9 cellular contexts compared by ENCODE assay signal in the genomic region with DNA sequence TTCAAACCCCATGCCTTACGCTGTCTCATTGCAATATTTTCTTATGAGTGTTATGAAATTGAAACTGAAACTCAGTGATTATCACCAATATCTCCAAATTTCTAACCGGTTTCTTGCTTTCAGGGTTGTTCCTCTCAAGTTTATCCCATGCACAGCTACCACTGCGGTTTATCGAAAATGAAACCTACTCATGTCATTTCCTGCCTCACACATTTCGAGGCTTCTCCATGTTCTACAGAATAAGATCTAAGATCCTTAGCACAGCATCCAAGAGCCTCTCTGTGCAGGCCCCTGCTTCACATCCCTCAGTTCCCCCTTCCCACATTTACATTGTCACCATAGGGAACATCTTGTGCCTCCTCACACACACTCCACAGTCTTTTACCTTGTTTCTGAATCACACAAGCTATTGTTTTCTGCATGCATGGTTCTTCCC. TPM values are rescaled to one million over a fixed set of nuclear protein-coding genes. Genes with fewer than 3 reads are reported as not detected.
DNase-seq lines count a peak whose midpoint lies in the region; ATAC-seq lines count a peak whose summit lies in the region.
"Had no signal": no experiment of that assay in that cellular context is flagged by ENCODE, and none has a peak within 500 bp of the region (broad histone marks: within the 10 kb centered on the region; RNA-seq: fewer than 3 reads in every experiment).

No MANE protein-coding gene starts in this region.

- H3K9me3 Mint-ChIP-seq in activated naive CD4-positive, alpha-beta T cell treated with anti-CD3 and anti-CD28 coated beads, Interleukin-2, amount 10 ng/mL, durations not matched to agents 7 days and 5 days = peaks cover 14% of the 10 kb centered on the region

- no peak overlapping the region for H3K9ac ChIP-seq in neuronal stem cell (ENCODE audit: low read depth, low read length, poor library complexity)

- peaks cover 38% of the 10 kb centered on the region for H3K4me1 Mint-ChIP-seq in activated naive CD4-positive, alpha-beta T cell treated with anti-CD3 and anti-CD28 coated beads, Interleukin-2, amount 10 ng/mL, durations not matched to agents 7 days and 5 days

- no peak overlapping the region for H3K14ac ChIP-seq in neuronal stem cell (ENCODE audit: low read length)

- no peak overlapping the region for H3K27ac ChIP-seq in neuronal stem cell (replicated peaks; ENCODE audit: low read length)
- H3K27ac ChIP-seq: epithelial cell of prostate had no signal

- H4K8ac ChIP-seq in neuronal stem cell (ENCODE audit: low read depth, low read length) = no peak overlapping the region

- peak overlapping the region; percentile 90 for H3K27ac Mint-ChIP-seq in activated naive CD4-positive, alpha-beta T cell treated with anti-CD3 and anti-CD28 coated beads, Interleukin-2, amount 10 ng/mL, durations not matched to agents 7 days and 5 days

- H3K79me1 ChIP-seq in neuronal stem cell (ENCODE audit: low read depth, low read length) = no peaks in the 10 kb centered on the region

- no peaks in the 10 kb centered on the region for H3K27me3 Mint-ChIP-seq in activated naive CD4-positive, alpha-beta T cell treated with anti-CD3 and anti-CD28 coated beads, Interleukin-2, amount 10 ng/mL, durations not matched to agents 7 days and 5 days

- peaks cover 11% of the 10 kb centered on the region for H3K36me3 Mint-ChIP-seq in activated naive CD4-positive, alpha-beta T cell treated with anti-CD3 and anti-CD28 coated beads, Interleukin-2, amount 10 ng/mL, durations not matched to agents 7 days and 5 days

- no peak overlapping the region for H3K23ac ChIP-seq in neuronal stem cell (ENCODE audit: low read depth, low read length, poor library complexity)

- H3K36me3 ChIP-seq in neuronal stem cell (replicated peaks in 1 of 2; ENCODE audit: control insufficient read depth in 2 of 2, insufficient read depth in 2 of 2, low read length in 2 of 2) = no peaks in the 10 kb centered on the region
- no peaks in the 10 kb centered on the region for H3K36me3 ChIP-seq in H7 (replicated peaks; ENCODE audit: control insufficient read depth, insufficient read depth, low read length)

- H2BK120ac ChIP-seq in neuronal stem cell (ENCODE audit: low read depth, low read length) = no peak overlapping the region

- whole genome bisulfite sequencing in neuronal stem cell (ENCODE audit: extremely low coverage in 2 of 2, insufficient read length in 2 of 2, insufficient replicate concordance in 1 of 2), 2 donors = no CpG with 5 or more reads among the region's 5 CpGs

- CTCF ChIA-PET in activated naive CD4-positive, alpha-beta T cell treated with anti-CD3 and anti-CD28 coated beads, Interleukin-2, amount 10 ng/mL, durations not matched to agents 7 days and 5 days (lab: Charles Lee) = no interaction called here

- no peak overlapping the region for H4K91ac ChIP-seq in neuronal stem cell (ENCODE audit: low read depth, low read length, poor library complexity)

- no peaks in the 10 kb centered on the region for H3K9me3 ChIP-seq in neuronal stem cell (replicated peaks in 1 of 2; ENCODE audit: control insufficient read depth in 2 of 2, insufficient read depth in 1 of 2, low read depth in 1 of 2, low read length in 2 of 2)

- no peak overlapping the region for H2BK5ac ChIP-seq in neuronal stem cell (ENCODE audit: low read length)

- no peak overlapping the region for H3K4me2 ChIP-seq in neuronal stem cell (ENCODE audit: insufficient read depth, low read length, poor library complexity, severe bottlenecking)

- H3K4ac ChIP-seq in neuronal stem cell (ENCODE audit: low read length) = no peak overlapping the region

- H3K4me1 ChIP-seq in neuronal stem cell (ENCODE audit: control insufficient read depth in 2 of 2, insufficient read depth in 1 of 2, low read depth in 1 of 2, low read length in 2 of 2) = no peaks in the 10 kb centered on the region

- no peak overlapping the region for H3K4me3 ChIP-seq in neuronal stem cell (ENCODE audit: low read length in 2 of 2)
- H3K4me3 ChIP-seq in H7 (ENCODE audit: insufficient read depth, low read depth, low read length) = no peak overlapping the region

- no peak overlapping the region for H2BK12ac ChIP-seq in neuronal stem cell (ENCODE audit: low read length)

- peak; percentile 94 for DNase-seq in MV-4-11 (lab: John Stamatoyannopoulos, UW)
- peak; percentile 72 for DNase-seq in activated naive CD4-positive, alpha-beta T cell treated with anti-CD3 and anti-CD28 coated beads, Interleukin-2, amount 10 ng/mL, durations not matched to agents 7 days and 5 days
- DNase-seq in stimulated activated naive CD4-positive, alpha-beta T cell (lab: John Stamatoyannopoulos, UW) = peak in 4 of 6 experiments; percentile 10 to 77 (median 75)
- no peak for DNase-seq in posterior cingulate gyrus
- DNase-seq in neuronal stem cell (ENCODE audit: low spot score) = no peak
- DNase-seq in H7 = no peak

- no peak overlapping the region for H3K18ac ChIP-seq in neuronal stem cell (ENCODE audit: low read length)

- H2BK15ac ChIP-seq in neuronal stem cell (ENCODE audit: low read length) = no peak overlapping the region

- intact Hi-C loops in posterior cingulate gyrus (cut with DNase I) = no loop called here

- no peak overlapping the region for H2AFZ ChIP-seq in neuronal stem cell (ENCODE audit: low read length)

- ATAC-seq in GM18499 (IDR thresholded peaks at IDR 0.05; ENCODE audit: insufficient read depth, unreplicated experiment) (peak; percentile 97), HG02571 (IDR thresholded peaks at IDR 0.05; ENCODE audit: unreplicated experiment) (peak; percentile 92)

- H3K27me3 ChIP-seq in neuronal stem cell (ENCODE audit: control insufficient read depth in 3 of 3, insufficient read depth in 3 of 3, low read depth in 1 of 3, low read length in 3 of 3) (no peaks in the 10 kb centered on the region), H7 (ENCODE audit: control insufficient read depth, insufficient read depth, low read length) (no peaks in the 10 kb centered on the region)

- H2AK5ac ChIP-seq in neuronal stem cell (ENCODE audit: low read depth, low read length) = no peak overlapping the region

- peak overlapping the region; percentile 10 for H3K4me3 Mint-ChIP-seq in activated naive CD4-positive, alpha-beta T cell treated with anti-CD3 and anti-CD28 coated beads, Interleukin-2, amount 10 ng/mL, durations not matched to agents 7 days and 5 days

RNA-seq across cellular contexts. Expression of gene FAR2, which starts 45.5 kb away (rescaled TPM):
- polyA plus RNA-seq in neuronal stem cell (2013, experiment 1 of 2) = 21.2 TPM
- polyA plus RNA-seq in neuronal stem cell (2013, experiment 2 of 2) = 18.9 TPM
- total RNA-seq in H7 (2014; rRNA removed; shearing (Covaris generic)) = 16.1 and 16.2 TPM in 2 replicates

Comparison
In these comparisons a context has a peak if more than half of its experiments do, and no peak if none do; other contexts are left out.
1. DNase-seq: peak in MV-4-11 (single experiment), activated naive CD4-positive, alpha-beta T cell treated with anti-CD3 and anti-CD28 coated beads, Interleukin-2, amount 10 ng/mL, durations not matched to agents 7 days and 5 days (single experiment) and stimulated activated naive CD4-positive, alpha-beta T cell (4 of 6); none in posterior cingulate gyrus (0 of 10), neuronal stem cell (single experiment) and H7 (single experiment).